In genomic region chr5:147403659-147404640, GRCh38 we compare ENCODE assay signal across 9 cellular contexts.
DNase-seq lines count a peak whose midpoint lies in the region; ATAC-seq and TF ChIP-seq lines count a peak whose summit lies in the region.
"Had no signal": no experiment of that assay in that cellular context is flagged by ENCODE, and none has a peak within 500 bp of the region (broad histone marks: within the 10 kb centered on the region; RNA-seq: fewer than 3 reads in every experiment).

No MANE protein-coding gene starts in this region.

- H3K4me1 Mint-ChIP-seq in activated T-helper 17 cell treated with anti-CD3 and anti-CD28 coated beads, Interleukin-2, amount 50 U/mL, for 72 hours = no peaks in the 10 kb centered on the region

- H3K4me2 ChIP-seq in hepatocyte = no peak overlapping the region

- no peak overlapping the region for H2AFZ ChIP-seq in hepatocyte

- H3K79me2 ChIP-seq in hepatocyte = no peaks in the 10 kb centered on the region

- H3K27ac Mint-ChIP-seq in activated T-helper 17 cell treated with anti-CD3 and anti-CD28 coated beads, Interleukin-2, amount 50 U/mL, for 72 hours = no peak overlapping the region
- H3K27ac Mint-ChIP-seq: activated naive CD4-positive, alpha-beta T cell treated with anti-CD3 and anti-CD28 coated beads, Interleukin-2, amount 50 U/mL, for 72 hours had no signal

- no peaks in the 10 kb centered on the region for H3K27me3 ChIP-seq in hepatocyte
- no peaks in the 10 kb centered on the region for H3K27me3 ChIP-seq in thymus (ENCODE audit: control insufficient read depth, insufficient read depth)

- H3K4me3 ChIP-seq in hepatocyte (no peak overlapping the region), thymus (ENCODE audit: low read length) (no peak overlapping the region)

- H3K4me1 ChIP-seq in hepatocyte (ENCODE audit: insufficient read depth) (peaks cover 52% of the 10 kb centered on the region), thymus (ENCODE audit: control insufficient read depth, insufficient read depth, low read length) (no peaks in the 10 kb centered on the region)

- no peak overlapping the region for H3K4me3 Mint-ChIP-seq in activated T-helper 17 cell treated with anti-CD3 and anti-CD28 coated beads, Interleukin-2, amount 50 U/mL, for 72 hours

- no peaks in the 10 kb centered on the region for H3K27me3 Mint-ChIP-seq in activated T-helper 17 cell treated with anti-CD3 and anti-CD28 coated beads, Interleukin-2, amount 50 U/mL, for 72 hours

- 73% methylated on average over 15 of the region's 15 CpGs for WGBS in hepatocyte (ENCODE audit: low lambda C conversion rate, missing lambda C conversion rate)
- 90% methylated on average over 15 of the region's 15 CpGs for WGBS in thymus

- H3K9me3 ChIP-seq in hepatocyte (ENCODE audit: low read depth) (no peaks in the 10 kb centered on the region), thymus (ENCODE audit: control insufficient read depth) (no peaks in the 10 kb centered on the region)

- no peaks in the 10 kb centered on the region for H3K9me3 Mint-ChIP-seq in activated T-helper 17 cell treated with anti-CD3 and anti-CD28 coated beads, Interleukin-2, amount 50 U/mL, for 72 hours
- H3K9me3 Mint-ChIP-seq: activated naive CD4-positive, alpha-beta T cell treated with anti-CD3 and anti-CD28 coated beads, Interleukin-2, amount 50 U/mL, for 72 hours had no signal

- no peak for TF ChIP-seq CTCF in hepatocyte (IDR thresholded peaks at IDR 0.05; ENCODE audit: poor library complexity)

- peak overlapping the region; percentile 95 for H3K27ac ChIP-seq in hepatocyte
- peak overlapping the region; percentile 31 for H3K27ac ChIP-seq in thymus (ENCODE audit: low read depth)

- H3K36me3 ChIP-seq in hepatocyte (replicated peaks; ENCODE audit: insufficient read depth, low read depth) (no peaks in the 10 kb centered on the region), thymus (ENCODE audit: control insufficient read depth, insufficient read depth) (no peaks in the 10 kb centered on the region)

- H3K36me3 Mint-ChIP-seq in activated T-helper 17 cell treated with anti-CD3 and anti-CD28 coated beads, Interleukin-2, amount 50 U/mL, for 72 hours (ENCODE audit: low read depth) = no peaks in the 10 kb centered on the region
- H3K36me3 Mint-ChIP-seq: activated naive CD4-positive, alpha-beta T cell treated with anti-CD3 and anti-CD28 coated beads, Interleukin-2, amount 50 U/mL, for 72 hours had no signal

- in situ Hi-C loops in ACHN (cut with HindIII; ENCODE audit: low pct_ligation_motif_present, low pct_unique_long_range_greater_than_20kb, low sequenced_read_pairs) = no loop called here

- ATAC-seq in GM19452 (IDR thresholded peaks at IDR 0.05; ENCODE audit: unreplicated experiment) (peak; percentile 96), HG03378 (IDR thresholded peaks at IDR 0.05; ENCODE audit: unreplicated experiment) (peak; percentile 96)
- peak; percentile 69 for ATAC-seq in activated T-helper 17 cell treated with anti-CD3 and anti-CD28 coated beads, Interleukin-2, amount 50 U/mL, for 72 hours (replicated peaks)

- H4K20me1 ChIP-seq in hepatocyte (ENCODE audit: insufficient read depth, poor library complexity, severe bottlenecking) = no peaks in the 10 kb centered on the region

- no peaks in the 10 kb centered on the region for H3K9me2 ChIP-seq in hepatocyte (replicated peaks; ENCODE audit: insufficient read depth)

- DNase-seq in ACHN (peak; percentile 86), hepatocyte (ENCODE audit: low spot score) (peak; percentile 77), NCI-H1105 treated with DMSO at 0.1 percent for 48 hours (lab: John Stamatoyannopoulos, UW) (no peak)
- DNase-seq in stimulated activated CD4-positive, alpha-beta T cell treated with anti-CD3 and anti-CD28 coated beads, Interleukin-1b, Interleukin-23, amount 100 ng/mL, for 48 hours = no peak

Comparison
In these comparisons a context has a peak if more than half of its experiments do, and no peak if none do; other contexts are left out.
1. DNase-seq: peak in ACHN (single experiment) and hepatocyte (single experiment); none in NCI-H1105 treated with DMSO at 0.1 percent for 48 hours (single experiment) and stimulated activated CD4-positive, alpha-beta T cell treated with anti-CD3 and anti-CD28 coated beads, Interleukin-1b, Interleukin-23, amount 100 ng/mL, for 48 hours (single experiment).
2. Peak in every context shown above with its lines, with median percentiles within 50 percentile points of each other: ATAC-seq.